In the genomic region with DNA sequence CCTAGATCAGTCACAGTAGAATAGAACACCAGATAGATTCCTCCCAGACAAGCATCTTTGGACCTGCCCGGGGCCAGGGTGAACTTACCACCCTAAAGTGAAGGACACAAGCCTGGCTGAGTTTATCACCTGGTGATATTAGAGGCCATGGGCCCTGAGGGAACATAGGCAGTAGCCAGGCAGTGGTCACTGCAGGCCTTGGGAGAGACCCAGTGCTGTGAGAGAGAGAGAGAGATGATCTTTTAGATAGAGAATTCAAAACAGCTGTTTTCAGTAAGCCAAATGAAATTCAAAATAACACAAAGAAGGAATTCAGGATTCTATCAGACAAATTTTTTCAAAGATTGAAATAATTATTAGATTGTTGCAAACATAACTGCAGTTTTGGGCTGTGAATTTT, we compare ENCODE assay signal across 33 cellular contexts.
"Had no signal": no experiment of that assay in that cellular context is flagged by ENCODE, and none has a peak within 500 bp of the region (broad histone marks: within the 10 kb centered on the region; RNA-seq: fewer than 3 reads in every experiment).

No MANE protein-coding gene starts in this region.

- H3K4me1 ChIP-seq: adrenal gland, ascending aorta, body of pancreas, breast epithelium had no signal

- H3K9me3 ChIP-seq: adrenal gland, ascending aorta, body of pancreas, breast epithelium had no signal

- ATAC-seq: activated naive CD4-positive, alpha-beta T cell treated with anti-CD3 and anti-CD28 coated beads, Interleukin-2, amount 50 U/mL, for 72 hours; activated naive CD8-positive, alpha-beta T cell treated with anti-CD3 and anti-CD28 coated beads, Interleukin-2, amount 50 U/mL, for 24 hours; activated T-cell treated with anti-CD3 and anti-CD28 coated beads, Interleukin-2, amount 50 U/mL, for 4 hours; activated T-cell treated with anti-CD3 and anti-CD28 coated beads, Interleukin-2, amount 50 U/mL, for 72 hours; activated T-helper 17 cell treated with anti-CD3 and anti-CD28 coated beads, Interleukin-2, amount 50 U/mL, for 72 hours; body of pancreas had no signal

- H3K27me3 ChIP-seq: adrenal gland, ascending aorta, body of pancreas, brain microvascular endothelial cell, breast epithelium, cardiac muscle cell had no signal

- DNase-seq: activated effector memory CD4-positive, alpha-beta T cell treated with anti-CD3 and anti-CD28 coated beads, Interleukin-2, amount 50 U/mL, for 16 hours; activated effector memory CD4-positive, alpha-beta T cell treated with Interleukin-2 at 50 U/mL for 16 hours; activated gamma-delta T cell; activated gamma-delta T cell treated with Interleukin-2 at 50 U/mL for 16 hours; activated naive CD4-positive, alpha-beta T cell; activated naive CD4-positive, alpha-beta T cell treated with anti-CD3 and anti-CD28 coated beads for 36 hours; activated naive CD4-positive, alpha-beta T cell treated with anti-CD3 and anti-CD28 coated beads, Interleukin-2, amount 10 ng/mL, durations not matched to agents 7 days and 5 days; activated naive CD4-positive, alpha-beta T cell treated with anti-CD3 and anti-CD28 coated beads, Interleukin-2, amount 50 U/mL, for 16 hours; activated naive CD4-positive, alpha-beta T cell treated with Interleukin-2 at 50 U/mL for 16 hours; activated naive CD8-positive, alpha-beta T cell treated with anti-CD3 and anti-CD28 coated beads for 36 hours; activated naive CD8-positive, alpha-beta T cell treated with anti-CD3 and anti-CD28 coated beads, Interleukin-2, amount 10 ng/mL, durations not matched to agents 7 days and 5 days; activated naive CD8-positive, alpha-beta T cell treated with anti-CD3 and anti-CD28 coated beads, Interleukin-2, amount 50 U/mL, for 24 hours; activated T-cell treated with anti-CD3 and anti-CD28 coated beads, Interleukin-2, amount 50 U/mL, for 1 hour; activated T-cell treated with anti-CD3 and anti-CD28 coated beads, Interleukin-2, amount 50 U/mL, for 24 hours; activated T-cell treated with anti-CD3 and anti-CD28 coated beads, Interleukin-2, amount 50 U/mL, for 4 hours; activated T-cell treated with anti-CD3 and anti-CD28 coated beads, Interleukin-2, amount 50 U/mL, for 48 hours; activated T-cell treated with anti-CD3 and anti-CD28 coated beads, Interleukin-2, amount 50 U/mL, for 72 hours; adrenal gland; amniotic stem cell; amygdala; anterior cingulate cortex; aorta; body of pancreas; brain microvascular endothelial cell; caudate nucleus; central memory CD4-positive, alpha-beta T cell; cerebellar nuclear complex had no signal

- H3K27ac ChIP-seq: adrenal gland, ascending aorta, body of pancreas, brain microvascular endothelial cell, breast epithelium, cardiac muscle cell had no signal

- H3K36me3 ChIP-seq: adrenal gland, ascending aorta, brain microvascular endothelial cell, breast epithelium, cardiac muscle cell had no signal

- FAIRE-seq: astrocyte had no signal

- H3K4me3 ChIP-seq: adrenal gland, ascending aorta, body of pancreas, breast epithelium, cardiac muscle cell had no signal
